ENCODE assay signal across 8 cellular contexts in the genomic region with DNA sequence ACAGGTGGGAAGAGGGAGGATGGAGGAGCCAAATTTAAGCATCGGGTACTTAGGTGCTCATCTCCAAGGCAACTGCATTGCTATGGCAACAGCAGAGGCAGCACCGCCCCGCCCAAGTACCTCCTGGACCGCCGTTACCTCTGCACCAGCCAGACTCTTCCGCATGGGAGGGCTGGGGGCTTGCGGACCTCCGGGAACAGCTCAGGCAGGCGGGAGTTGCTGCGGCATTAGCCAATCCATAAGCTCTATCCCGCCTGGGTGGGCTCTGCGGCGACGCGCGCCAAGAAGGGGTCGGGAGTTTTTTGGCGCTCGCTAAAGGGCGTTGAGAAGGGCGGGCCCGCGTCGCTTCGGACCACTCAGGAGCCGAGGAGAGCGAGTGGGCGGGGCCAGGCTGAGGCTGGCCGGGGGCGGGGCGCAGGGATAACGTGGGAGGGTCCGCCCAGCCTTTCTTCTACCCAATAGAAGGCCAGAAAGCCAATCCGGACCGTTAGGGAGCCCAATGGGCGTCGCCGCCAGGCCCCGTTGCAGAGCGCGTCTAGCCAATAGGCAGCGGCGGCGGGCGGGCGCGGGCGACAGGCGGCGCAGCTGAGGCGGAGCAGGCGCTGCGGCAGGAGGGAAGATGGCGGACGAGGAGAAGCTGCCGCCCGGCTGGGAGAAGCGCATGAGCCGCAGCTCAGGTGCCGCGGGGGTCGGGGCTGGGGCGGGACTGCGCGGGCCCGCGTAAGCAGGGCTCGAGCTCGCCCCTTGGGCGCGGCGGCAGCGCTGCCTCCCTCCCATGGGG. TPM values are rescaled to one million over a fixed set of nuclear protein-coding genes. Genes with fewer than 3 reads are reported as not detected.
A peak's percentile ranks its signal among the peaks of the same experiment; 100 is the strongest.
DNase-seq lines count a peak whose midpoint lies in the region; ATAC-seq lines count a peak whose summit lies in the region.

A gene (plus strand): TSS at position 593 of the 781 bp plus-strand sequence. CDS start 27 bp downstream, at position 620.

- DNase-seq in COLO829 (ENCODE audit: low spot score) (peak; percentile 99), HT-29 (ENCODE audit: low spot score) (peak; percentile 96), lung microvascular endothelial cell (ENCODE audit: low read depth in 2 of 2) (peak; percentile 98 to 99)
- DNase-seq in NK-92 treated with Interleukin-12 subunit alpha and Interleukin-12 subunit beta, amount 100 ng/mL, for 24 hours (lab: John Stamatoyannopoulos, UW): peak; percentile 98
- peak; percentile 99 for DNase-seq in activated CD8-positive, alpha-beta memory T cell treated with anti-CD3 and anti-CD28 coated beads for 24 hours
- peak; percentile 98 for DNase-seq in effector CD8-positive, alpha-beta T cell (lab: John Stamatoyannopoulos, UW)
- peak; percentile 98 to 99 (median 99) for DNase-seq in stimulated activated CD4-positive, alpha-beta T cell treated with anti-CD3 and anti-CD28 coated beads, TNF-alpha, amount 100 ng/mL, for 48 hours (ENCODE audit: low read depth in 3 of 3)

- peak; percentile 80 for ATAC-seq in GM19468 (IDR thresholded peaks at IDR 0.05; ENCODE audit: extremely low read depth, unreplicated experiment)

RNA-seq across cellular contexts. Expression of the gene that starts here (rescaled TPM):
- total RNA-seq in HT-29 (2014; rRNA removed; shearing (Covaris generic)): 188 and 189 TPM in 2 replicates
- total RNA-seq in lung microvascular endothelial cell: 81.1 and 95.8 TPM in 2 replicates

Comparison
In these comparisons a context has a peak if more than half of its experiments do, and no peak if none do; other contexts are left out.
1. Peak in every context shown above with its lines: DNase-seq and ATAC-seq.